8 cellular contexts compared by ENCODE assay signal in genomic region chr6:43095939-43096338, GRCh38. TPM values are rescaled to one million over a fixed set of nuclear protein-coding genes. Genes with fewer than 3 reads are reported as not detected.
DNase-seq lines count a peak whose midpoint lies in the region; ATAC-seq and TF ChIP-seq lines count a peak whose summit lies in the region.
"Had no signal": no experiment of that assay in that cellular context is flagged by ENCODE, and none has a peak within 500 bp of the region (broad histone marks: within the 10 kb centered on the region; RNA-seq: fewer than 3 reads in every experiment).

No MANE protein-coding gene starts in this region.

- no peaks in the 10 kb centered on the region for H3K27me3 ChIP-seq in H9 (ENCODE audit: insufficient read depth, low read length)
- no peaks in the 10 kb centered on the region for H3K27me3 ChIP-seq in SJCRH30
- H3K27me3 ChIP-seq in iPS-20b (ENCODE audit: insufficient read depth, low read length) = no peaks in the 10 kb centered on the region
- no peaks in the 10 kb centered on the region for H3K27me3 ChIP-seq in suprapubic skin
- H3K27me3 ChIP-seq in gastroesophageal sphincter = peaks cover 8% of the 10 kb centered on the region

- ATAC-seq in gastroesophageal sphincter (no peak), HG02840 (IDR thresholded peaks at IDR 0.05; ENCODE audit: low FRiP score, unreplicated experiment) (no peak)

- H2BK15ac ChIP-seq in H9 (ENCODE audit: low read depth, low read length) = no peak overlapping the region

- H3K4ac ChIP-seq in H9 (ENCODE audit: low read depth, low read length) = no peak overlapping the region

- no peak for TF ChIP-seq EP300 in suprapubic skin (IDR thresholded peaks at IDR 0.05)
- TF ChIP-seq EP300 in gastroesophageal sphincter (IDR thresholded peaks at IDR 0.05) = no peak

- H3K36me3 ChIP-seq in SJCRH30 (no peaks in the 10 kb centered on the region), iPS-20b (ENCODE audit: insufficient read depth, low read depth, low read length) (no peaks in the 10 kb centered on the region), suprapubic skin (no peaks in the 10 kb centered on the region), gastroesophageal sphincter (no peaks in the 10 kb centered on the region)

- no peaks in the 10 kb centered on the region for H4K20me1 ChIP-seq in H9 (ENCODE audit: control insufficient read depth, insufficient read depth, insufficient read length)

- H2BK120ac ChIP-seq in H9 (ENCODE audit: low read depth, low read length, poor library complexity, severe bottlenecking) = no peak overlapping the region

- no peak for TF ChIP-seq POLR2A in suprapubic skin (IDR thresholded peaks at IDR 0.05)
- TF ChIP-seq POLR2A in gastroesophageal sphincter (IDR thresholded peaks at IDR 0.05) = no peak

- no peak overlapping the region for H3K27ac ChIP-seq in H9 (ENCODE audit: insufficient read length, low read depth, low read length)
- H3K27ac ChIP-seq in SJCRH30 = no peak overlapping the region
- H3K27ac ChIP-seq in iPS-20b (ENCODE audit: low read length) = peak overlapping the region; percentile 60
- H3K27ac ChIP-seq in suprapubic skin = peak overlapping the region; percentile 78
- H3K27ac ChIP-seq in gastroesophageal sphincter = no peak overlapping the region

- no peak overlapping the region for H4K91ac ChIP-seq in H9 (ENCODE audit: insufficient read length, low read depth, low read length)

- no peak overlapping the region for H2BK12ac ChIP-seq in H9 (ENCODE audit: insufficient read length, low read depth, low read length)

- DNase-seq in H9 (peak; percentile 29), SJCRH30 (peak; percentile 53 to 62), suprapubic skin (ENCODE audit: low spot score in 2 of 2) (no peak), AG08396 (ENCODE audit: low spot score) (no peak)

- peaks cover 9% of the 10 kb centered on the region; the same call in 1 of the 2 replicates for H3K79me2 ChIP-seq in H9 (ENCODE audit: insufficient read depth, low read length)

- peak overlapping the region; percentile 77 to 96 (median 92) for H3K27ac Mint-ChIP-seq in H9
- H3K27ac Mint-ChIP-seq: activated T-helper 1 cell treated with anti-CD3 and anti-CD28 coated beads, Interleukin-12 subunit alpha, Interleukin-12 subunit beta, Interleukin-2, Interleukin-4 antibody, amounts not matched to agents 30 ng/mL and 10 ng/mL and 1 ng/mL, durations not matched to agents 14 hours and 24 hours and 36 hours had no signal

- H3K56ac ChIP-seq in H9 (ENCODE audit: insufficient read length, low read depth, low read length) = no peak overlapping the region

- no peak overlapping the region for H3K14ac ChIP-seq in H9 (ENCODE audit: insufficient read depth, low read length)

- no peaks in the 10 kb centered on the region for H3K27me3 Mint-ChIP-seq in H9 (ENCODE audit: low read depth)

- no peak overlapping the region for H4K8ac ChIP-seq in H9 (replicated peaks; ENCODE audit: insufficient read length, low read depth, low read length)

- no peak overlapping the region for H3K4me2 ChIP-seq in H9 (ENCODE audit: insufficient read depth, insufficient read length, low read length)

- H2AK5ac ChIP-seq in H9 (ENCODE audit: insufficient read length, low read length) = no peak overlapping the region

- H4K5ac ChIP-seq in H9 (ENCODE audit: insufficient read length, low read depth, low read length) = no peak overlapping the region

- H3K9me3 Mint-ChIP-seq in H9 = no peaks in the 10 kb centered on the region
- H3K9me3 Mint-ChIP-seq: activated T-helper 1 cell treated with anti-CD3 and anti-CD28 coated beads, Interleukin-12 subunit alpha, Interleukin-12 subunit beta, Interleukin-2, Interleukin-4 antibody, amounts not matched to agents 30 ng/mL and 10 ng/mL and 1 ng/mL, durations not matched to agents 14 hours and 24 hours and 36 hours had no signal

- H3K9ac ChIP-seq in H9 (ENCODE audit: extremely low read depth, insufficient read length, low read length) (no peak overlapping the region), iPS-20b (ENCODE audit: low read depth, low read length) (peak overlapping the region; percentile 49; the same call in 1 of the 2 replicates)

- no peak for TF ChIP-seq CTCF in H9 (conservative IDR thresholded peaks at IDR 0.05)
- TF ChIP-seq CTCF in suprapubic skin (IDR thresholded peaks at IDR 0.05) = no peak
- TF ChIP-seq CTCF in gastroesophageal sphincter (IDR thresholded peaks at IDR 0.05) = no peak

- no peak overlapping the region for H2BK20ac ChIP-seq in H9 (ENCODE audit: low read depth, low read length, poor library complexity, severe bottlenecking)

- peaks cover 17% of the 10 kb centered on the region for H3K4me1 ChIP-seq in H9 (ENCODE audit: insufficient read depth, low read length)
- peaks cover 15% of the 10 kb centered on the region for H3K4me1 ChIP-seq in SJCRH30
- peaks cover 40% of the 10 kb centered on the region for H3K4me1 ChIP-seq in iPS-20b (ENCODE audit: insufficient read depth, low read length)
- H3K4me1 ChIP-seq in suprapubic skin = peaks cover 48% of the 10 kb centered on the region
- peaks cover 0 to 22% (median 0%) of the 10 kb centered on the region in 3 donors for H3K4me1 ChIP-seq in gastroesophageal sphincter

- H3K4me3 Mint-ChIP-seq in H9 = no peak overlapping the region; a peak in 1 of 5 replicates
- H3K4me3 Mint-ChIP-seq: activated T-helper 1 cell treated with anti-CD3 and anti-CD28 coated beads, Interleukin-12 subunit alpha, Interleukin-12 subunit beta, Interleukin-2, Interleukin-4 antibody, amounts not matched to agents 30 ng/mL and 10 ng/mL and 1 ng/mL, durations not matched to agents 14 hours and 24 hours and 36 hours had no signal

- no peaks in the 10 kb centered on the region for H3K23me2 ChIP-seq in H9 (ENCODE audit: insufficient read length, low read depth, low read length, poor library complexity, severe bottlenecking)

- no peaks in the 10 kb centered on the region for H3K36me3 Mint-ChIP-seq in H9 (ENCODE audit: insufficient read depth in 1 of 3, low read depth in 3 of 3)

- WGBS in H9 (ENCODE audit: extremely low coverage, insufficient read length, low lambda C conversion rate) = no CpG with 5 or more reads among the region's 7 CpGs
- WGBS in suprapubic skin = 39% methylated on average over 7 of the region's 7 CpGs
- 37% methylated on average over 2 of the region's 7 CpGs; no CpG with 5 or more reads in 1 of the 2 donors for WGBS in gastroesophageal sphincter (ENCODE audit: low coverage in 1 of 2), 2 donors

- H3K4me1 Mint-ChIP-seq in H9 = peaks cover 52 to 59% of the 10 kb centered on the region in 2 experiments

- no peaks in the 10 kb centered on the region for H3K9me3 ChIP-seq in H9 (ENCODE audit: control insufficient read depth, low read depth, low read length)
- no peaks in the 10 kb centered on the region for H3K9me3 ChIP-seq in SJCRH30 (replicated peaks)
- H3K9me3 ChIP-seq in iPS-20b (ENCODE audit: insufficient read depth, low read depth, low read length) = no peaks in the 10 kb centered on the region
- H3K9me3 ChIP-seq in suprapubic skin = no peaks in the 10 kb centered on the region
- no peaks in the 10 kb centered on the region for H3K9me3 ChIP-seq in gastroesophageal sphincter

- no peak overlapping the region for H2AFZ ChIP-seq in H9 (ENCODE audit: low read length)

- H3K18ac ChIP-seq in H9 (ENCODE audit: insufficient read length, low read depth, low read length) = no peak overlapping the region

- H3K79me1 ChIP-seq in H9 (ENCODE audit: insufficient read depth, low read depth, low read length, poor library complexity, severe bottlenecking) = no peaks in the 10 kb centered on the region

- no peak overlapping the region for H3K4me3 ChIP-seq in SJCRH30
- no peak overlapping the region for H3K4me3 ChIP-seq in iPS-20b (ENCODE audit: low read length)
- no peak overlapping the region for H3K4me3 ChIP-seq in suprapubic skin
- no peak overlapping the region for H3K4me3 ChIP-seq in gastroesophageal sphincter

- H3T11ph ChIP-seq in H9 (ENCODE audit: low read length) = no peak overlapping the region

- no peak overlapping the region for H2BK5ac ChIP-seq in H9 (ENCODE audit: insufficient read length, low read length)

- H3K23ac ChIP-seq in H9 (ENCODE audit: insufficient read length, low read depth, low read length) = no peak overlapping the region

RNA-seq across cellular contexts. Expression of gene PTK7, which starts 19.8 kb away (rescaled TPM):
- total RNA-seq in H9 (2021) = 126 and 128 TPM in 2 replicates
- total RNA-seq in SJCRH30 (2014; rRNA removed; shearing (Covaris generic)) = 84.2 and 88.3 TPM in 2 replicates
- 10 to 100 TPM; 50.4 to 71.3 (median 66.3) TPM for total RNA-seq in suprapubic skin
- total RNA-seq in gastroesophageal sphincter = 10 to 100 TPM in 1 of 4 donors, 1 to 10 TPM in 3; 2.0 to 11.6 (median 7.7) TPM

RNA-seq across cellular contexts. Expression of gene KLC4, which starts 36.5 kb away (rescaled TPM):
- 29.7 TPM in 2 replicates for total RNA-seq in H9 (2021)
- total RNA-seq in SJCRH30 (2014; rRNA removed; shearing (Covaris generic)) = 10.5 and 13.2 TPM in 2 replicates
- 10 to 100 TPM; 15.0 to 45.9 (median 24.4) TPM for total RNA-seq in suprapubic skin
- total RNA-seq in gastroesophageal sphincter = 10 to 100 TPM; 18.0 to 43.4 (median 30.2) TPM

RNA-seq across cellular contexts. Expression of gene MRPL2, which starts 36.7 kb away (rescaled TPM):
- 71.9 and 74.4 TPM in 2 replicates for total RNA-seq in H9 (2021)
- total RNA-seq in SJCRH30 (2014; rRNA removed; shearing (Covaris generic)) = 25.8 and 26.2 TPM in 2 replicates
- total RNA-seq in suprapubic skin = 10 to 100 TPM; 21.2 to 38.1 (median 25.9) TPM
- 10 to 100 TPM; 17.3 to 35.4 (median 21.2) TPM for total RNA-seq in gastroesophageal sphincter

RNA-seq across cellular contexts. Expression of gene CUL7, which starts 42.3 kb away (rescaled TPM):
- total RNA-seq in H9 (2021) (23.5 and 24.5 TPM in 2 replicates), suprapubic skin (10 to 100 TPM; 12.3 to 22.2 (median 15.5) TPM), gastroesophageal sphincter (10 to 100 TPM; 10.9 to 16.6 (median 13.5) TPM)
- total RNA-seq in SJCRH30 (2014; rRNA removed; shearing (Covaris generic)) = 14.8 and 15.2 TPM in 2 replicates

Comparison
In these comparisons a context has a peak if more than half of its experiments do, and no peak if none do; other contexts are left out.
1. DNase-seq: peak in H9 (single experiment) and SJCRH30 (2 of 2); none in suprapubic skin (0 of 2) and AG08396 (single experiment).
2. H3K27ac ChIP-seq: peak in iPS-20b (single experiment) and suprapubic skin (single experiment); none in H9 (single experiment), SJCRH30 (single experiment) and gastroesophageal sphincter (0 of 4).